ENCODE assay signal across 15 cellular contexts in genomic region chr9:114445616-114446015, GRCh38. TPM values are rescaled to one million over a fixed set of nuclear protein-coding genes. Genes with fewer than 3 reads are reported as not detected.
A peak's percentile ranks its signal among the peaks of the same experiment; 100 is the strongest.
DNase-seq lines count a peak whose midpoint lies in the region; FAIRE-seq and TF ChIP-seq lines count a peak whose summit lies in the region.
"Had no signal": no experiment of that assay in that cellular context is flagged by ENCODE, and none has a peak within 500 bp of the region (broad histone marks: within the 10 kb centered on the region; RNA-seq: fewer than 3 reads in every experiment).

No MANE protein-coding gene starts in this region.

- H3K4me1 Mint-ChIP-seq in astrocyte (ENCODE audit: low read depth, unreplicated experiment), result peaks cover 8% of the 10 kb centered on the region

- H2BK120ac ChIP-seq in mesenchymal stem cell (ENCODE audit: low read depth, low read length), result no peak overlapping the region

- H3K18ac ChIP-seq in mesenchymal stem cell (ENCODE audit: low read depth in 1 of 2, low read length in 2 of 2), result no peak overlapping the region

- no peak overlapping the region for H3K23ac ChIP-seq in mesenchymal stem cell (ENCODE audit: low read length in 2 of 2)

- peaks cover 4% of the 10 kb centered on the region for H4K20me1 ChIP-seq in astrocyte (ENCODE audit: insufficient read depth, low read length)

- H3K27me3 ChIP-seq in astrocyte (ENCODE audit: insufficient read depth, low read length) (peaks cover 8% of the 10 kb centered on the region), mesenchymal stem cell (ENCODE audit: control insufficient read depth in 1 of 2, insufficient read depth in 1 of 2, low read length in 2 of 2) (no peaks in the 10 kb centered on the region), uterus (no peaks in the 10 kb centered on the region), vagina (no peaks in the 10 kb centered on the region)

- no peak overlapping the region for H3K4ac ChIP-seq in mesenchymal stem cell (ENCODE audit: low read depth in 1 of 2, low read length in 2 of 2)

- H2BK15ac ChIP-seq in mesenchymal stem cell (ENCODE audit: low read depth, poor library complexity, severe bottlenecking), result no peak overlapping the region

- no peaks in the 10 kb centered on the region for H3K9me3 Mint-ChIP-seq in astrocyte (ENCODE audit: unreplicated experiment)
- H3K9me3 Mint-ChIP-seq: GM23338 had no signal

- H4K91ac ChIP-seq in mesenchymal stem cell (ENCODE audit: low read length), result no peak overlapping the region

- no peak overlapping the region for H3K4me3 ChIP-seq in astrocyte (ENCODE audit: insufficient read depth, low read depth, low read length)
- H3K4me3 ChIP-seq in mesenchymal stem cell (ENCODE audit: insufficient read depth in 1 of 2, low read depth in 1 of 2, low read length in 2 of 2), result no peak overlapping the region
- H3K4me3 ChIP-seq in uterus, result no peak overlapping the region
- H3K4me3 ChIP-seq in vagina, result no peak overlapping the region
- H3K4me3 ChIP-seq: GM23338 had no signal

- H3K27ac ChIP-seq in astrocyte (ENCODE audit: low read depth, low read length), result no peak overlapping the region
- H3K27ac ChIP-seq in mesenchymal stem cell (ENCODE audit: low read length, poor library complexity, severe bottlenecking), result no peak overlapping the region
- H3K27ac ChIP-seq in uterus, result peak overlapping the region; percentile 66 to 82
- H3K27ac ChIP-seq in vagina, result no peak overlapping the region

- WGBS in mesenchymal stem cell, result 83% methylated on average over 5 of the region's 5 CpGs

- H3K36me3 Mint-ChIP-seq in astrocyte (ENCODE audit: low read depth, unreplicated experiment), result no peaks in the 10 kb centered on the region
- H3K36me3 Mint-ChIP-seq: CD4-positive, CD25-positive, alpha-beta regulatory T cell had no signal

- TF ChIP-seq POLR2A in uterus (IDR thresholded peaks at IDR 0.05) (no peak), vagina (IDR thresholded peaks at IDR 0.05) (no peak)

- H3K4me3 Mint-ChIP-seq in astrocyte (ENCODE audit: unreplicated experiment), result no peak overlapping the region
- H3K4me3 Mint-ChIP-seq: B cell; CD4-positive, CD25-positive, alpha-beta regulatory T cell; GM23338 had no signal

- intact Hi-C loops in uterus (cut with DNase I; ENCODE audit: low total_unique reads) (no loop called here), vagina (cut with DNase I) (no loop called here)

- no peak overlapping the region for H4K8ac ChIP-seq in mesenchymal stem cell (ENCODE audit: low read length)

- H2BK12ac ChIP-seq in mesenchymal stem cell (ENCODE audit: low read length in 2 of 2), result no peak overlapping the region

- H3K4me2 ChIP-seq in astrocyte (ENCODE audit: low read length) (peak overlapping the region; percentile 7), mesenchymal stem cell (ENCODE audit: low read length, poor library complexity, severe bottlenecking) (no peak overlapping the region)
- H3K4me2 ChIP-seq: GM23338 had no signal

- H3K36me3 ChIP-seq in astrocyte (ENCODE audit: insufficient read depth, low read length), result no peaks in the 10 kb centered on the region
- peaks cover 0 to 4% of the 10 kb centered on the region in 2 experiments for H3K36me3 ChIP-seq in mesenchymal stem cell (ENCODE audit: control insufficient read depth in 1 of 2, insufficient read depth in 2 of 2, low read depth in 1 of 2, low read length in 2 of 2)
- H3K36me3 ChIP-seq in uterus, result no peaks in the 10 kb centered on the region
- H3K36me3 ChIP-seq in vagina, result no peaks in the 10 kb centered on the region

- H2AK5ac ChIP-seq in mesenchymal stem cell (ENCODE audit: low read length, severe bottlenecking), result no peak overlapping the region

- peaks cover 2% of the 10 kb centered on the region for H3K79me1 ChIP-seq in mesenchymal stem cell (replicated peaks; ENCODE audit: low read length, poor library complexity, severe bottlenecking)

- H3K9ac ChIP-seq in astrocyte (ENCODE audit: low read length) (no peak overlapping the region), mesenchymal stem cell (ENCODE audit: low read length) (peak overlapping the region; percentile 11)

- H3K4me1 ChIP-seq in astrocyte (ENCODE audit: insufficient read depth, low read length) (peaks cover 13% of the 10 kb centered on the region), mesenchymal stem cell (ENCODE audit: control insufficient read depth, insufficient read depth, low read depth, low read length) (peaks cover 5% of the 10 kb centered on the region), uterus (no peaks in the 10 kb centered on the region), vagina (peaks cover 6% of the 10 kb centered on the region)

- H3K27me3 Mint-ChIP-seq in astrocyte (ENCODE audit: low read depth, unreplicated experiment), result peaks cover 16% of the 10 kb centered on the region
- H3K27me3 Mint-ChIP-seq: B cell; CD4-positive, CD25-positive, alpha-beta regulatory T cell had no signal

- H3K9me3 ChIP-seq in astrocyte (ENCODE audit: insufficient read depth, low read depth, low read length) (no peaks in the 10 kb centered on the region), mesenchymal stem cell (ENCODE audit: control insufficient read depth, low read length) (no peaks in the 10 kb centered on the region), uterus (no peaks in the 10 kb centered on the region), vagina (no peaks in the 10 kb centered on the region)

- no peak overlapping the region for H3K27ac Mint-ChIP-seq in astrocyte (ENCODE audit: unreplicated experiment)
- H3K27ac Mint-ChIP-seq: B cell, GM23338 had no signal

- DNase-seq in OCI-M1 (lab: John Stamatoyannopoulos, UW) (peak; percentile 16), astrocyte (ENCODE audit: low read depth) (no peak), mesenchymal stem cell (no peak), uterus (no peak), vagina (ENCODE audit: extremely low spot score in 2 of 2) (no peak), T-helper 2 cell (no peak), NCI-H510A treated with DMSO at 0.1 percent for 48 hours (lab: John Stamatoyannopoulos, UW) (no peak)
- DNase-seq: Calu3; CD4-positive, CD25-positive, alpha-beta regulatory T cell; DMS79 treated with DMSO at 0.1 percent for 48 hours; NCI-H1436; NCI-H2029 treated with DMSO at 0.1 percent for 48 hours; NCI-H774 had no signal

- no peaks in the 10 kb centered on the region for H3K79me2 ChIP-seq in astrocyte (ENCODE audit: insufficient read depth, low read length)

- H2BK5ac ChIP-seq in mesenchymal stem cell (ENCODE audit: low read depth, low read length, poor library complexity, severe bottlenecking), result no peak overlapping the region

- no peak overlapping the region for H3K14ac ChIP-seq in mesenchymal stem cell (ENCODE audit: low read length in 2 of 2)

- TF ChIP-seq CTCF in astrocyte (IDR thresholded peaks at IDR 0.05; ENCODE audit: insufficient read depth, low read depth, low read length), result no peak
- TF ChIP-seq CTCF in uterus (IDR thresholded peaks at IDR 0.05), result no peak
- TF ChIP-seq CTCF in vagina (IDR thresholded peaks at IDR 0.05), result no peak

- H2AFZ ChIP-seq in astrocyte (ENCODE audit: low read depth, low read length) (no peak overlapping the region), mesenchymal stem cell (ENCODE audit: low read depth, low read length) (no peak overlapping the region)
- H2AFZ ChIP-seq: GM23338 had no signal

- no peak for FAIRE-seq in astrocyte (lab: Jason Lieb, UNC)

RNA-seq across cellular contexts. Expression of gene AKNA, which starts 57.8 kb away (rescaled TPM):
- total RNA-seq in astrocyte (16.0 and 16.4 TPM in 2 replicates), uterus (100 to 1,000 TPM in 1 of 4 donors, 10 to 100 TPM in 3; 24.1 to 123 (median 34.3) TPM), vagina (55.0 TPM)
- polyA plus RNA-seq in mesenchymal stem cell (2013, experiment 1 of 2), result 18.5 TPM
- 17.8 TPM for polyA plus RNA-seq in mesenchymal stem cell (2013, experiment 2 of 2)

RNA-seq across cellular contexts. Expression of gene WHRN, which starts 59.7 kb away (rescaled TPM):
- 9.4 and 10.2 TPM in 2 replicates for total RNA-seq in astrocyte
- 4.0 TPM for polyA plus RNA-seq in mesenchymal stem cell (2013, experiment 1 of 2)
- polyA plus RNA-seq in mesenchymal stem cell (2013, experiment 2 of 2), result 3.5 TPM
- 10 to 100 TPM in 2 of 4 donors, 1 to 10 TPM in 2; 4.0 to 32.3 (median 20.2) TPM for total RNA-seq in uterus
- 9.1 TPM for total RNA-seq in vagina

Comparison
In these comparisons a context has a peak if more than half of its experiments do, and no peak if none do; other contexts are left out.
1. H3K27ac ChIP-seq: peak in uterus (2 of 2); none in astrocyte (single experiment), mesenchymal stem cell (single experiment) and vagina (single experiment).